In genomic region chr4:186081202-186081807, GRCh38 we compare ENCODE assay signal across 27 cellular contexts. TPM values are rescaled to one million over a fixed set of nuclear protein-coding genes. Genes with fewer than 3 reads are reported as not detected.
DNase-seq lines count a peak whose midpoint lies in the region; ATAC-seq lines count a peak whose summit lies in the region.
"Had no signal": no experiment of that assay in that cellular context is flagged by ENCODE, and none has a peak within 500 bp of the region (broad histone marks: within the 10 kb centered on the region; RNA-seq: fewer than 3 reads in every experiment).

No MANE protein-coding gene starts in this region.

- H3K4me2 ChIP-seq in trophoblast cell (ENCODE audit: low read length) = no peak overlapping the region
- H3K4me2 ChIP-seq: KMS-11 had no signal

- H4K91ac ChIP-seq in trophoblast cell (ENCODE audit: low read depth, low read length) = no peak overlapping the region

- H3K79me1 ChIP-seq in trophoblast cell (ENCODE audit: low read length) = peaks cover 3% of the 10 kb centered on the region

- H3K18ac ChIP-seq in trophoblast cell (ENCODE audit: low read length) = no peak overlapping the region

- no peak overlapping the region for H3K4ac ChIP-seq in trophoblast cell (ENCODE audit: low read depth, low read length)

- peak overlapping the region; percentile 51 for H3K9ac ChIP-seq in HUES48 (ENCODE audit: low read depth, low read length)
- no peak overlapping the region for H3K9ac ChIP-seq in trophoblast cell (ENCODE audit: low read length)
- H3K9ac ChIP-seq: KMS-11, parathyroid adenoma had no signal

- no peak overlapping the region for H4K12ac ChIP-seq in trophoblast cell (ENCODE audit: low read depth, low read length)

- peak; percentile 65 for DNase-seq in iPS-NIHi7 (ENCODE audit: extremely low spot score)
- peak in 1 of 2 donors; percentile 18 for DNase-seq in trophoblast cell
- no peak for DNase-seq in NK-92 (lab: John Stamatoyannopoulos, UW; ENCODE audit: unreplicated experiment)
- no peak for DNase-seq in DMS153 treated with DMSO at 0.1 percent for 48 hours (lab: John Stamatoyannopoulos, UW; ENCODE audit: unreplicated experiment)
- no peak for DNase-seq in NOMO-1 (lab: John Stamatoyannopoulos, UW; ENCODE audit: unreplicated experiment in 2 of 2)
- DNase-seq: activated CD4-positive, CD25-positive, alpha-beta regulatory T cell; activated CD8-positive, alpha-beta T cell treated with anti-CD3 and anti-CD28 coated beads for 36 hours; activated gamma-delta T cell treated with Interleukin-2 at 50 U/mL for 16 hours; adrenal gland; dorsolateral prefrontal cortex; GDM1; immature natural killer cell; lower lobe of right lung; NCI-H2081; NCI-H510A; sigmoid colon; stimulated activated CD4-positive, alpha-beta T cell treated with anti-CD3 and anti-CD28 coated beads, Interleukin-1b, Interleukin-23, amount 100 ng/mL, for 48 hours; stimulated activated naive CD4-positive, alpha-beta T cell treated with Interleukin-2 at 50 U/mL for 16 hours; tibial artery had no signal

- H2AK5ac ChIP-seq in trophoblast cell (ENCODE audit: low read length) = no peak overlapping the region

- no peak for ATAC-seq in HG03039 (IDR thresholded peaks at IDR 0.05; ENCODE audit: unreplicated experiment)
- ATAC-seq: activated CD8-positive, alpha-beta T cell treated with anti-CD3 and anti-CD28 coated beads for 36 hours; esophagus mucosa; lower lobe of right lung; SK-N-SH treated with all-trans-retinoic acid at 6 μM for 48 hours had no signal

- H2BK120ac ChIP-seq in trophoblast cell (ENCODE audit: insufficient read depth, low read length, poor library complexity) = peak overlapping the region; percentile 72

- no peak overlapping the region for H3K14ac ChIP-seq in trophoblast cell (ENCODE audit: low read length)

- H3K4me3 ChIP-seq in HUES48 (ENCODE audit: low read depth, low read length) (peak overlapping the region; percentile 42), ectodermal cell (ENCODE audit: insufficient read depth, low read depth, low read length) (no peak overlapping the region), trophoblast cell (ENCODE audit: low read depth, low read length) (no peak overlapping the region)
- H3K4me3 ChIP-seq: adrenal gland, lower lobe of right lung, sigmoid colon had no signal

- H2BK5ac ChIP-seq in trophoblast cell (ENCODE audit: low read depth, low read length, poor library complexity) = no peak overlapping the region

- H3K36me3 ChIP-seq in HUES48 (ENCODE audit: control insufficient read depth, insufficient read depth, low read length) = no peaks in the 10 kb centered on the region
- H3K36me3 ChIP-seq in ectodermal cell (ENCODE audit: control insufficient read depth, insufficient read depth, low read length) = no peaks in the 10 kb centered on the region
- H3K36me3 ChIP-seq in trophoblast cell (ENCODE audit: control insufficient read depth in 1 of 2, insufficient read depth in 2 of 2, low read length in 2 of 2) = no peaks in the 10 kb centered on the region
- H3K36me3 ChIP-seq: adrenal gland had no signal

- H2BK12ac ChIP-seq in trophoblast cell (ENCODE audit: low read length) = peak overlapping the region; percentile 57

- H3K4me1 ChIP-seq in HUES48 (ENCODE audit: control insufficient read depth, insufficient read depth, low read length) (peaks cover 21% of the 10 kb centered on the region), ectodermal cell (ENCODE audit: control insufficient read depth, insufficient read depth, low read length) (peaks cover 8% of the 10 kb centered on the region), trophoblast cell (ENCODE audit: control insufficient read depth in 1 of 2, insufficient read depth in 2 of 2, low read length in 2 of 2) (peaks cover 6% of the 10 kb centered on the region in 2 experiments)
- H3K4me1 ChIP-seq: adrenal gland, lower lobe of right lung, parathyroid adenoma, tibial artery had no signal

- H3K9me3 ChIP-seq in HUES48 (ENCODE audit: control insufficient read depth, insufficient read depth, low read length) (no peaks in the 10 kb centered on the region), ectodermal cell (ENCODE audit: control insufficient read depth, low read length) (no peaks in the 10 kb centered on the region), trophoblast cell (ENCODE audit: insufficient read depth, low read depth, low read length) (peaks cover 2% of the 10 kb centered on the region)
- H3K9me3 ChIP-seq: adrenal gland, lower lobe of right lung, sigmoid colon, tibial artery had no signal

- H4K8ac ChIP-seq in trophoblast cell (ENCODE audit: low read depth, low read length) = no peak overlapping the region

- WGBS in ectodermal cell, 2 experiments = 20 to 22% methylated on average over 15 of the region's 15 CpGs
- WGBS in trophoblast cell (ENCODE audit: extremely low coverage, insufficient coverage, insufficient read length) = no CpG with 5 or more reads among the region's 15 CpGs

- H2AFZ ChIP-seq in trophoblast cell (ENCODE audit: insufficient read depth, low read length, poor library complexity) = no peak overlapping the region
- H2AFZ ChIP-seq: parathyroid adenoma had no signal

- H3K27ac ChIP-seq in HUES48 (ENCODE audit: low read depth, low read length) (peak overlapping the region; percentile 78), ectodermal cell (ENCODE audit: insufficient read depth, low read depth, low read length, poor library complexity, severe bottlenecking) (peak overlapping the region; percentile 64), trophoblast cell (ENCODE audit: low read depth, low read length) (no peak overlapping the region)
- H3K27ac ChIP-seq: adrenal gland, dorsolateral prefrontal cortex, KMS-11, lower lobe of right lung, parathyroid adenoma, RWPE1, sigmoid colon had no signal

- no peaks in the 10 kb centered on the region for H3K79me2 ChIP-seq in trophoblast cell (ENCODE audit: control insufficient read depth, insufficient read depth, low read length, poor library complexity)
- H3K79me2 ChIP-seq: parathyroid adenoma had no signal

- no peaks in the 10 kb centered on the region for H3K27me3 ChIP-seq in HUES48 (ENCODE audit: control insufficient read depth, insufficient read depth, low read length)
- H3K27me3 ChIP-seq in ectodermal cell (ENCODE audit: control insufficient read depth, insufficient read depth, low read length, poor library complexity, severe bottlenecking) = no peaks in the 10 kb centered on the region
- no peaks in the 10 kb centered on the region for H3K27me3 ChIP-seq in trophoblast cell (ENCODE audit: insufficient read depth, low read length)
- H3K27me3 ChIP-seq: adrenal gland, dorsolateral prefrontal cortex, sigmoid colon, tibial artery had no signal

- H3K23ac ChIP-seq in trophoblast cell (ENCODE audit: low read length) = no peak overlapping the region

RNA-seq across cellular contexts. Expression of gene TLR3, which starts 12.3 kb away (rescaled TPM):
- polyA plus RNA-seq in ectodermal cell (2013, experiment 1 of 4) = 1.00 TPM
- 1.3 TPM for polyA plus RNA-seq in ectodermal cell (2013, experiment 2 of 4)
- 0.69 TPM for polyA plus RNA-seq in ectodermal cell (2013, experiment 3 of 4)
- polyA plus RNA-seq in ectodermal cell (2013, experiment 4 of 4) = 0.53 TPM
- polyA plus RNA-seq in trophoblast cell (2013) = 1.3 and 1.8 TPM in 2 replicates

RNA-seq across cellular contexts. Expression of gene FAM149A, which starts 23.2 kb away (rescaled TPM):
- 7.1 TPM for polyA plus RNA-seq in ectodermal cell (2013, experiment 1 of 4)
- polyA plus RNA-seq in ectodermal cell (2013, experiment 2 of 4) = 7.9 TPM
- 5.1 TPM for polyA plus RNA-seq in ectodermal cell (2013, experiment 3 of 4)
- 6.2 TPM for polyA plus RNA-seq in ectodermal cell (2013, experiment 4 of 4)
- 4.7 and 5.0 TPM in 2 replicates for polyA plus RNA-seq in trophoblast cell (2013)
- polyA plus RNA-seq: immature natural killer cell had no signal
